In the genomic region with DNA sequence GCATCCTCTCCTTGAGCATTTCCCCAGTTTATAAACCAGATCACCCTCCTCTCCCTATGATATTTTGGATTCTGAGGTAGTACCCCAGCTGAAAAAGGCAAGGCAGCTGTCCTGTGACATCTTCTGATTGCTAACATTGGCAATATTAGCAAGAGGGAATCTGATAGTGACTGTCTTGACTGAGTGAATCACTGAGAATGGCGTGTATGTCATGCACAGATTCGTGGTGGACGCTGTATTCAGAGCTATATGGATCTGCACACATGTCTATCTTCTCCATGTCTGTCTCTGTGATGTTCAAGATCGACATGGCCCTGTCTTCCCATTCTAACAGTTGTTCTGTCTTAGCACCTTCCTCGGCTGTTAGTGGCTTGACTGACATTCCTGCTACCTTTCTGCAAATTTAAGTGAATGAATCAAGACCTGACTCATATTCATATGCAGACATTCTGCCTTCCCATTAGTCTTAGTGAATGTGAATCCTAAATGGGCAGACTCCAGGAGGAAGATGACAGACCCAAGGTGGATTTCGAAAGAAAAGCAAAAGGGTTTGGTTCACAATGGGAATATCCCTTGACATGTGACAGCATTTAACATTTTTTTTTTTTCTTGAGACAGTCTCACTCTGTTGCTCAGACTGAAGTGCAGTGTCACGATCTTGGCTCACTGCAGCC, we compare ENCODE assay signal across 1 cellular context.
TF ChIP-seq lines count a peak whose summit lies in the region.

No MANE protein-coding gene starts in this region.

TF ChIP-seq in K562, 482 proteins besides CTCF, POLR2A, EP300 and RAD21:
- TF ChIP-seq, protein P1, sequence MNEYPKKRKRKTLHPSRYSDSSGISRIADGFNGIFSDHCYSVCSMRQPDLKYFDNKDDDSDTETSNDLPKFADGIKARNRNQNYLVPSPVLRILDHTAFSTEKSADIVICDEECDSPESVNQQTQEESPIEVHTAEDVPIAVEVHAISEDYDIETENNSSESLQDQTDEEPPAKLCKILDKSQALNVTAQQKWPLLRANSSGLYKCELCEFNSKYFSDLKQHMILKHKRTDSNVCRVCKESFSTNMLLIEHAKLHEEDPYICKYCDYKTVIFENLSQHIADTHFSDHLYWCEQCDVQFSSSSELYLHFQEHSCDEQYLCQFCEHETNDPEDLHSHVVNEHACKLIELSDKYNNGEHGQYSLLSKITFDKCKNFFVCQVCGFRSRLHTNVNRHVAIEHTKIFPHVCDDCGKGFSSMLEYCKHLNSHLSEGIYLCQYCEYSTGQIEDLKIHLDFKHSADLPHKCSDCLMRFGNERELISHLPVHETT (CRISPR knock-in tag; conservative IDR thresholded peaks at IDR 0.05 in 1 of 2, IDR thresholded peaks at IDR 0.05 in 1 of 2): no peak
- no peak for TF ChIP-seq HCFC1 (IDR thresholded peaks at IDR 0.05; ENCODE audit: low read depth, low read length)
- TF ChIP-seq CC2D1A (IDR thresholded peaks at IDR 0.05): no peak
- TF ChIP-seq, protein P2, sequence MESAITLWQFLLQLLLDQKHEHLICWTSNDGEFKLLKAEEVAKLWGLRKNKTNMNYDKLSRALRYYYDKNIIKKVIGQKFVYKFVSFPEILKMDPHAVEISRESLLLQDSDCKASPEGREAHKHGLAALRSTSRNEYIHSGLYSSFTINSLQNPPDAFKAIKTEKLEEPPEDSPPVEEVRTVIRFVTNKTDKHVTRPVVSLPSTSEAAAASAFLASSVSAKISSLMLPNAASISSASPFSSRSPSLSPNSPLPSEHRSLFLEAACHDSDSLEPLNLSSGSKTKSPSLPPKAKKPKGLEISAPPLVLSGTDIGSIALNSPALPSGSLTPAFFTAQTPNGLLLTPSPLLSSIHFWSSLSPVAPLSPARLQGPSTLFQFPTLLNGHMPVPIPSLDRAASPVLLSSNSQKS (CRISPR knock-in tag; IDR thresholded peaks at IDR 0.05): no peak
- TF ChIP-seq DIDO1 (tag; IDR thresholded peaks at IDR 0.05; ENCODE audit: low read depth): no peak
- no peak for TF ChIP-seq JUND (IDR thresholded peaks at IDR 0.05; ENCODE audit: borderline replicate concordance, low read depth, low read length)
- TF ChIP-seq JUND (tag; IDR thresholded peaks at IDR 0.05; ENCODE audit: borderline replicate concordance, low read depth, low read length): no peak
- TF ChIP-seq KLF1 (tag; IDR thresholded peaks at IDR 0.05): no peak
- no peak for TF ChIP-seq MAZ (CRISPR knock-in tag; conservative IDR thresholded peaks at IDR 0.05 in 1 of 2, IDR thresholded peaks at IDR 0.05 in 1 of 2)
- TF ChIP-seq ETV1 (tag; conservative IDR thresholded peaks at IDR 0.05; ENCODE audit: low read depth): no peak
- TF ChIP-seq, protein P3, sequence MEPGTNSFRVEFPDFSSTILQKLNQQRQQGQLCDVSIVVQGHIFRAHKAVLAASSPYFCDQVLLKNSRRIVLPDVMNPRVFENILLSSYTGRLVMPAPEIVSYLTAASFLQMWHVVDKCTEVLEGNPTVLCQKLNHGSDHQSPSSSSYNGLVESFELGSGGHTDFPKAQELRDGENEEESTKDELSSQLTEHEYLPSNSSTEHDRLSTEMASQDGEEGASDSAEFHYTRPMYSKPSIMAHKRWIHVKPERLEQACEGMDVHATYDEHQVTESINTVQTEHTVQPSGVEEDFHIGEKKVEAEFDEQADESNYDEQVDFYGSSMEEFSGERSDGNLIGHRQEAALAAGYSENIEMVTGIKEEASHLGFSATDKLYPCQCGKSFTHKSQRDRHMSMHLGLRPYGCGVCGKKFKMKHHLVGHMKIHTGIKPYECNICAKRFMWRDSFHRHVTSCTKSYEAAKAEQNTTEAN (CRISPR knock-in tag; IDR thresholded peaks at IDR 0.05): no peak
- no peak for TF ChIP-seq U2AF1 (optimal IDR thresholded peaks at IDR 0.05; ENCODE audit: low read depth, low read length)
- no peak for TF ChIP-seq MAFF (IDR thresholded peaks at IDR 0.05; ENCODE audit: low read length)
- TF ChIP-seq, protein P4, sequence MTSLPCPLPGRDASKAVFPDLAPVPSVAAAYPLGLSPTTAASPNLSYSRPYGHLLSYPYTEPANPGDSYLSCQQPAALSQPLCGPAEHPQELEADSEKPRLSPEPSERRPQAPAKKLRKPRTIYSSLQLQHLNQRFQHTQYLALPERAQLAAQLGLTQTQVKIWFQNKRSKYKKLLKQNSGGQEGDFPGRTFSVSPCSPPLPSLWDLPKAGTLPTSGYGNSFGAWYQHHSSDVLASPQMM (CRISPR knock-in tag; IDR thresholded peaks at IDR 0.05): no peak
- no peak for TF ChIP-seq HOXB6 (CRISPR knock-in tag; IDR thresholded peaks at IDR 0.05; ENCODE audit: borderline replicate concordance)
- TF ChIP-seq GATAD2B (IDR thresholded peaks at IDR 0.05; ENCODE audit: borderline replicate concordance): no peak
- TF ChIP-seq ZNF76 (CRISPR knock-in tag; IDR thresholded peaks at IDR 0.05; ENCODE audit: borderline replicate concordance): no peak
- TF ChIP-seq ZNF133 (CRISPR knock-in tag; IDR thresholded peaks at IDR 0.05): no peak
- TF ChIP-seq NFIX (CRISPR knock-in tag; IDR thresholded peaks at IDR 0.05; ENCODE audit: low read depth): no peak
- TF ChIP-seq ZNF239 (CRISPR knock-in tag; IDR thresholded peaks at IDR 0.05): no peak
TF ChIP-seq in K562: peak in this region for 0.
